In genomic region chr1:179095924-179096323, GRCh38 we compare ENCODE assay signal across 14 cellular contexts. TPM values are rescaled to one million over a fixed set of nuclear protein-coding genes. Genes with fewer than 3 reads are reported as not detected.
DNase-seq lines count a peak whose midpoint lies in the region; ATAC-seq and TF ChIP-seq lines count a peak whose summit lies in the region.
"Had no signal": no experiment of that assay in that cellular context is flagged by ENCODE, and none has a peak within 500 bp of the region (broad histone marks: within the 10 kb centered on the region; RNA-seq: fewer than 3 reads in every experiment).

No MANE protein-coding gene starts in this region.

- intact Hi-C loops in Right ventricle myocardium inferior (cut with DNase I): no loop called here
- intact Hi-C loops in cardiac septum (cut with DNase I): no loop called here
- intact Hi-C loops in left ventricle myocardium inferior (cut with micrococcal nuclease): loop anchor here (10.0 kb wide), 1 partner anchor 99 kb away; no protein-coding TSS in a partner anchor

- TF ChIP-seq CTCF in WERI-Rb-1 (IDR thresholded peaks at IDR 0.05; ENCODE audit: low read depth, low read length): no peak
- no peak for TF ChIP-seq CTCF in left ventricle myocardium inferior (IDR thresholded peaks at IDR 0.05; ENCODE audit: borderline replicate concordance)

- ATAC-seq in Right ventricle myocardium inferior: peak; percentile 64
- no peak for ATAC-seq in HG03280 (IDR thresholded peaks at IDR 0.05; ENCODE audit: unreplicated experiment)

- no peak overlapping the region for H3K4me3 ChIP-seq in WERI-Rb-1 (ENCODE audit: low read depth, low read length)
- no peak overlapping the region for H3K4me3 ChIP-seq in left ventricle myocardium inferior

- H3K9me3 ChIP-seq in WERI-Rb-1 (ENCODE audit: severe bottlenecking) (no peaks in the 10 kb centered on the region), left ventricle myocardium inferior (replicated peaks) (no peaks in the 10 kb centered on the region)
- H3K9me3 ChIP-seq: BE2C had no signal

- peaks cover 77% of the 10 kb centered on the region for H3K36me3 ChIP-seq in WERI-Rb-1
- peaks cover 34% of the 10 kb centered on the region for H3K36me3 ChIP-seq in left ventricle myocardium inferior

- peaks cover 36% of the 10 kb centered on the region for H3K4me1 ChIP-seq in left ventricle myocardium inferior
- H3K4me1 ChIP-seq: BE2C had no signal

- peak overlapping the region; percentile 76 for H3K27ac ChIP-seq in WERI-Rb-1
- peak overlapping the region; percentile 53 for H3K27ac ChIP-seq in left ventricle myocardium inferior (replicated peaks)

- DNase-seq in Right ventricle myocardium inferior (ENCODE audit: missing footprints): no peak
- no peak for DNase-seq in cardiac septum (ENCODE audit: low spot score)
- no peak for DNase-seq in WERI-Rb-1
- DNase-seq in left ventricle myocardium inferior: no peak
- DNase-seq in iPS-NIHi7 (ENCODE audit: extremely low spot score): no peak
- no peak for DNase-seq in stimulated activated CD4-positive, alpha-beta T cell treated with anti-CD3 and anti-CD28 coated beads, Interleukin-4, amount 100 ng/mL, for 1 hour
- DNase-seq: BE2C, GOT3, MM.1S, NCI-H1105 treated with DMSO at 0.1 percent for 48 hours, NCI-H1930, NCI-H774, SIG-M5 had no signal

- no peaks in the 10 kb centered on the region for H3K27me3 ChIP-seq in WERI-Rb-1 (ENCODE audit: insufficient read depth, low read depth, severe bottlenecking)
- no peaks in the 10 kb centered on the region for H3K27me3 ChIP-seq in left ventricle myocardium inferior (ENCODE audit: low read depth)
- H3K27me3 ChIP-seq: BE2C had no signal

RNA-seq across cellular contexts. Expression of gene TOR3A, which starts 14.1 kb away (rescaled TPM):
- total RNA-seq in Right ventricle myocardium inferior (11.3 TPM), cardiac septum (8.7 TPM), left ventricle myocardium inferior (9.6 TPM)
